In the genomic region with DNA sequence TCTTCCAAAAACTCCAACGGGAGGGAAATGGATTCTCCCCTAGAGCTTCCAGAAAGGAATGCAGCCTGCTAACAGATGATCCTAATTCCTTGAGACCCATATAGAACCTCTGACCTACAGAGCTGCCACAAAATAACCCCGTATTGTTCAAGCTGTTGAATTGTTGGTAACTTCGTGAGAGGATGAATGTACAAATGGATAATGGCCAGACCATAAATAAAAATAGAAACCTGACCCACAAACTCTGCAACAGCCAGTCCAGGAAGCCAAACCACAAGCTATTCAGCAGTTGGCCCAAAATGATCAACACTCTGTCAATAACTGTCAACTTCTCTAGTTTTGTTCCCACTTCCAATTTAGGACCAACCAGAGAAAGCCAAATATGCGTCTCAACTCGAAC, we compare ENCODE assay signal across 24 cellular contexts.
DNase-seq lines count a peak whose midpoint lies in the region; ATAC-seq and TF ChIP-seq lines count a peak whose summit lies in the region.
"Had no signal": no experiment of that assay in that cellular context is flagged by ENCODE, and none has a peak within 500 bp of the region (broad histone marks: within the 10 kb centered on the region; RNA-seq: fewer than 3 reads in every experiment).

No MANE protein-coding gene starts in this region.

- intact Hi-C loops in PC-3 (cut with micrococcal nuclease): no loop called here

- no peak overlapping the region for H3K4me3 ChIP-seq in AG09309 (ENCODE audit: control insufficient read depth, low read depth, low read length)
- H3K4me3 ChIP-seq in MG63: no peak overlapping the region
- H3K4me3 ChIP-seq in PC-3 (ENCODE audit: low read length): no peak overlapping the region
- H3K4me3 ChIP-seq: thoracic aorta, uterus had no signal

- H3K9me2 ChIP-seq in PC-3 (replicated peaks; ENCODE audit: low read length): no peaks in the 10 kb centered on the region

- no peaks in the 10 kb centered on the region for H3F3A ChIP-seq in PC-3 (ENCODE audit: low read length, unreplicated experiment)

- POLR2A ChIA-PET in PC-3 (lab: Charles Lee; ENCODE audit: unreplicated experiment): no interaction called here

- peak overlapping the region; percentile 4; the same call in 1 of the 2 replicates for H3K4me2 ChIP-seq in PC-3 (ENCODE audit: low read length)

- no peaks in the 10 kb centered on the region for H4K20me1 ChIP-seq in PC-3 (ENCODE audit: low read length)

- H3K27me3 ChIP-seq in MG63 (no peaks in the 10 kb centered on the region), PC-3 (ENCODE audit: low read length) (no peaks in the 10 kb centered on the region)
- H3K27me3 ChIP-seq: uterus had no signal

- H3K36me3 ChIP-seq in MG63: no peaks in the 10 kb centered on the region
- no peaks in the 10 kb centered on the region for H3K36me3 ChIP-seq in PC-3 (ENCODE audit: low read depth, low read length)
- H3K36me3 ChIP-seq: thoracic aorta, uterus had no signal

- no peak overlapping the region for H3K27ac ChIP-seq in PC-3 (ENCODE audit: low read length)
- H3K27ac ChIP-seq: thoracic aorta, uterus had no signal

- peak; percentile 55 for ATAC-seq in PC-3
- no peak for ATAC-seq in HG02798 (IDR thresholded peaks at IDR 0.05; ENCODE audit: poor library complexity, unreplicated experiment)
- ATAC-seq: HCT116; naive thymus-derived CD8-positive, alpha-beta T cell; stimulated activated naive CD8-positive, alpha-beta T cell treated with anti-CD3 and anti-CD28 coated beads, Interleukin-15, Interleukin-2, amounts not matched to agents 100 U/mL and 50 U/mL, for 24 hours had no signal

- H2AFZ ChIP-seq in PC-3 (ENCODE audit: low read length): no peak overlapping the region

- DNase-seq in AG09309 (ENCODE audit: low read depth): peak; percentile 16
- peak; percentile 60 for DNase-seq in MG63
- peak; percentile 46 for DNase-seq in PC-3
- DNase-seq in fibroblast of gingiva (ENCODE audit: low read depth): peak; percentile 50
- no peak for DNase-seq in COLO668 (lab: John Stamatoyannopoulos, UW; ENCODE audit: unreplicated experiment)
- DNase-seq in NCI-H128 (lab: John Stamatoyannopoulos, UW; ENCODE audit: unreplicated experiment): no peak
- DNase-seq in activated effector memory CD4-positive, alpha-beta T cell treated with Interleukin-2 at 50 U/mL for 16 hours: no peak
- DNase-seq: 8988T; activated CD4-positive, alpha-beta T cell treated with anti-CD3 and anti-CD28 coated beads for 4 hours; activated CD8-positive, alpha-beta memory T cell treated with anti-CD3 and anti-CD28 coated beads for 24 hours; activated gamma-delta T cell; head of caudate nucleus; kidney; naive thymus-derived CD8-positive, alpha-beta T cell; NCI-H187 treated with DMSO at 0.1 percent for 48 hours; NCI-H524; NK-92 treated with Interleukin-12 subunit alpha and Interleukin-12 subunit beta, amount 100 ng/mL, for 24 hours; nucleus accumbens; RPMI8226; stimulated activated naive CD8-positive, alpha-beta T cell treated with anti-CD3 and anti-CD28 coated beads, Interleukin-15, Interleukin-2, amounts not matched to agents 100 U/mL and 50 U/mL, for 24 hours; uterus had no signal

- H3K4me1 ChIP-seq in PC-3 (ENCODE audit: insufficient read depth, low read length): peaks cover 5% of the 10 kb centered on the region; the same call in 1 of the 2 replicates
- H3K4me1 ChIP-seq: uterus had no signal

- no TSS peak for BruUV-seq in PC-3 (replicated peaks; lab: Mats Ljungman, UMichigan)

- CTCF ChIA-PET in PC-3 (lab: Charles Lee): interaction anchor here (0.6 kb wide), 1 partner anchor 46 kb away, joined by 3 read pairs; no protein-coding TSS in a partner anchor

- H3K79me2 ChIP-seq in PC-3 (ENCODE audit: low read length): no peaks in the 10 kb centered on the region

- H3K9ac ChIP-seq in PC-3 (ENCODE audit: low read length): no peak overlapping the region

- H3K9me3 ChIP-seq in MG63: no peaks in the 10 kb centered on the region
- no peaks in the 10 kb centered on the region for H3K9me3 ChIP-seq in PC-3 (ENCODE audit: low read length)
- H3K9me3 ChIP-seq: thoracic aorta, uterus had no signal

- TF ChIP-seq CTCF in AG09309 (IDR thresholded peaks at IDR 0.05; ENCODE audit: control insufficient read depth, insufficient read depth, low read depth, low read length, missing control alignments) (no peak), PC-3 (conservative IDR thresholded peaks at IDR 0.05; ENCODE audit: low read depth, low read length) (no peak)

Comparison
In these comparisons a context has a peak if more than half of its experiments do, and no peak if none do; other contexts are left out.
1. DNase-seq: peak in AG09309 (single experiment), MG63 (single experiment), PC-3 (single experiment) and fibroblast of gingiva (single experiment); none in COLO668 (single experiment), NCI-H128 (single experiment) and activated effector memory CD4-positive, alpha-beta T cell treated with Interleukin-2 at 50 U/mL for 16 hours (single experiment).